Comparison of ENCODE assay signal across 11 cellular contexts in the genomic region with DNA sequence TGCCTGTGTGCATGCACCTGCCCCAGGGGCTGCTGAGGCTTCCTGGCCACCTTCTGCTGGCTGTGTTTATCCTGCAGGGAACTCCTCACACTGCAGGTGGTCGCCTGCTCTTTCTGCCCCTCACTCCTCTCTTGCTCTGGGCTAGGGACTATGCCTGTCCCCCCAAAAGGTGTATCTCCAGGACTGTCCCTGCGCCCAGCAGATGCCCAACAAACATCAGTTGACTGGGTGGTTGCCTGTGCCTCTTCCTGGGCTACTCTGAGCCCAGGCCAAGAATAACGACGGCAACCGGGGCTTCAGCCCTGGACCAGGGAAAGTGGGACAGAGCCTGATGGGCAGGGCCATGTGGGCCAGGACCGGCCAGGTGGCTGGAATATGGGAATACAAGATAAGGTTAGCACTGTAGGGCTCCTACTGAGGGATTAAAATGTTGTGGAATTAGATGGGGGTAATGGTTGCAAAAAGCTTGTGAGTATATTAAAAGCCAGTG. TPM values are rescaled to one million over a fixed set of nuclear protein-coding genes. Genes with fewer than 3 reads are reported as not detected.
A peak's percentile ranks its signal among the peaks of the same experiment; 100 is the strongest.
DNase-seq lines count a peak whose midpoint lies in the region; ATAC-seq, FAIRE-seq and TF ChIP-seq lines count a peak whose summit lies in the region.
"Had no signal": no experiment of that assay in that cellular context is flagged by ENCODE, and none has a peak within 500 bp of the region (broad histone marks: within the 10 kb centered on the region; RNA-seq: fewer than 3 reads in every experiment).

No MANE protein-coding gene starts in this region.

- no peak for TF ChIP-seq POLR2A in K562 (conservative IDR thresholded peaks at IDR 0.05)
- no peak for TF ChIP-seq POLR2A in upper lobe of left lung (IDR thresholded peaks at IDR 0.05)

- H3K4me3 Mint-ChIP-seq in activated CD4-positive, alpha-beta T cell treated with anti-CD3 and anti-CD28 coated beads, Interleukin-2, amount 10 ng/mL, durations not matched to agents 7 days and 5 days = no peak overlapping the region
- H3K4me3 Mint-ChIP-seq in naive thymus-derived CD4-positive, alpha-beta T cell = no peak overlapping the region

- peak overlapping the region; percentile 89 for H3K27ac ChIP-seq in K562 (ENCODE audit: extremely low read depth, low read depth, low read length)
- no peak overlapping the region for H3K27ac ChIP-seq in naive thymus-derived CD4-positive, alpha-beta T cell (ENCODE audit: low read depth, low read length)
- peak overlapping the region; percentile 82 to 88 (median 86) for H3K27ac ChIP-seq in upper lobe of left lung
- H3K27ac ChIP-seq in aorta (ENCODE audit: low read depth in 1 of 2, low read length in 2 of 2) = peak overlapping the region in 1 of 2 donors; percentile 97

- H3K36me3 ChIP-seq in K562 (ENCODE audit: control insufficient read depth, insufficient read depth, low read length) = peaks cover 38% of the 10 kb centered on the region; the same call in 2 of the 3 replicates
- peaks cover 0 to 50% (median 0%) of the 10 kb centered on the region in 3 experiments for H3K36me3 ChIP-seq in naive thymus-derived CD4-positive, alpha-beta T cell (ENCODE audit: control insufficient read depth in 2 of 3, insufficient read depth in 3 of 3, low read length in 3 of 3)
- peaks cover 0 to 27% (median 15%) of the 10 kb centered on the region in 4 donors for H3K36me3 ChIP-seq in upper lobe of left lung
- H3K36me3 ChIP-seq in aorta (ENCODE audit: control insufficient read depth in 1 of 2, insufficient read depth in 2 of 2, low read length in 1 of 2) = no peaks in the 10 kb centered on the region

- H3K4me1 Mint-ChIP-seq in activated CD4-positive, alpha-beta T cell treated with anti-CD3 and anti-CD28 coated beads, Interleukin-2, amount 10 ng/mL, durations not matched to agents 7 days and 5 days = peaks cover 76% of the 10 kb centered on the region
- H3K4me1 Mint-ChIP-seq in naive thymus-derived CD4-positive, alpha-beta T cell = peaks cover 15 to 62% (median 25%) of the 10 kb centered on the region in 7 donors

- FAIRE-seq in K562 (lab: Jason Lieb, UNC) = no peak

- H4K20me1 ChIP-seq in K562 (replicated peaks; ENCODE audit: control insufficient read depth, insufficient read depth, low read length) = no peaks in the 10 kb centered on the region

- no peaks in the 10 kb centered on the region for H3K27me3 Mint-ChIP-seq in activated CD4-positive, alpha-beta T cell treated with anti-CD3 and anti-CD28 coated beads, Interleukin-2, amount 10 ng/mL, durations not matched to agents 7 days and 5 days
- H3K27me3 Mint-ChIP-seq in naive thymus-derived CD4-positive, alpha-beta T cell = no peaks in the 10 kb centered on the region
- H3K27me3 Mint-ChIP-seq: IgD-negative memory B cell had no signal

- H3K27me3 ChIP-seq in K562 (ENCODE audit: control insufficient read depth in 2 of 2, insufficient read depth in 2 of 2, low read length in 2 of 2) (no peaks in the 10 kb centered on the region), upper lobe of left lung (no peaks in the 10 kb centered on the region), aorta (ENCODE audit: control insufficient read depth in 1 of 2, insufficient read depth in 2 of 2, low read length in 1 of 2) (no peaks in the 10 kb centered on the region)
- H3K27me3 ChIP-seq in naive thymus-derived CD4-positive, alpha-beta T cell (ENCODE audit: control insufficient read depth in 2 of 2, insufficient read depth in 2 of 2, low read length in 2 of 2) = no peaks in the 10 kb centered on the region

- TF ChIP-seq CTCF in K562 (IDR thresholded peaks at IDR 0.05 in 2 of 3, conservative IDR thresholded peaks at IDR 0.05 in 1 of 3; ENCODE audit: insufficient read depth in 2 of 3, low read depth in 1 of 3, low read length in 3 of 3) (no peak), upper lobe of left lung (IDR thresholded peaks at IDR 0.05) (no peak)

- H3K79me2 ChIP-seq in K562 (ENCODE audit: control insufficient read depth, insufficient read depth, low read length) = no peaks in the 10 kb centered on the region

- H2AFZ ChIP-seq in K562 (ENCODE audit: low read depth, low read length) = no peak overlapping the region

- H3K9me3 Mint-ChIP-seq in activated CD4-positive, alpha-beta T cell treated with anti-CD3 and anti-CD28 coated beads, Interleukin-2, amount 10 ng/mL, durations not matched to agents 7 days and 5 days = peaks cover 5% of the 10 kb centered on the region
- peaks cover 0 to 4% (median 0%) of the 10 kb centered on the region in 11 donors for H3K9me3 Mint-ChIP-seq in naive thymus-derived CD4-positive, alpha-beta T cell

- 59% methylated on average over 6 of the region's 6 CpGs for WGBS in K562 (ENCODE audit: insufficient coverage, low coverage, missing lambda C conversion rate)
- WGBS in upper lobe of left lung, 2 donors = 79 to 84% methylated on average over 6 of the region's 6 CpGs
- WGBS in aorta, 2 donors = 49 to 50% methylated on average over 6 of the region's 6 CpGs

- intact Hi-C loops in K562 (cut with micrococcal nuclease) = no loop called here
- intact Hi-C loops in naive thymus-derived CD4-positive, alpha-beta T cell (cut with micrococcal nuclease) = no loop called here
- intact Hi-C loops in aorta (cut with DNase I) = loop anchor here in 1 of 2 donors (5.0 kb wide), 1 partner anchor 43 kb away; no protein-coding TSS in a partner anchor

- POLR2A ChIA-PET in activated CD4-positive, alpha-beta T cell treated with anti-CD3 and anti-CD28 coated beads, Interleukin-2, amount 10 ng/mL, durations not matched to agents 7 days and 5 days (lab: Charles Lee) = no interaction called here
- POLR2A ChIA-PET in K562 (lab: Yijun Ruan, JAX) = interaction anchor here (0.7 kb wide), 1 partner anchor 13 kb away, joined by 3 read pairs; no protein-coding TSS in a partner anchor
- POLR2A ChIA-PET in naive thymus-derived CD4-positive, alpha-beta T cell (lab: Charles Lee) = interaction anchor here (1.6 kb wide), 1 partner anchor 8 kb away, joined by 11 read pairs; no protein-coding TSS in a partner anchor

- TF ChIP-seq RAD21 in K562 (CRISPR knock-in tag; conservative IDR thresholded peaks at IDR 0.05 in 1 of 2, IDR thresholded peaks at IDR 0.05 in 1 of 2) = no peak

- H3K4me2 ChIP-seq in K562 (ENCODE audit: insufficient read depth, low read length) = no peak overlapping the region

- H3K36me3 Mint-ChIP-seq in activated CD4-positive, alpha-beta T cell treated with anti-CD3 and anti-CD28 coated beads, Interleukin-2, amount 10 ng/mL, durations not matched to agents 7 days and 5 days (ENCODE audit: low read depth) = peaks cover 41% of the 10 kb centered on the region
- peaks cover 11 to 63% (median 24%) of the 10 kb centered on the region in 5 donors for H3K36me3 Mint-ChIP-seq in naive thymus-derived CD4-positive, alpha-beta T cell

- H3K4me3 ChIP-seq in K562 (no peak overlapping the region), upper lobe of left lung (no peak overlapping the region), aorta (ENCODE audit: low read length in 2 of 2) (no peak overlapping the region)
- no peak overlapping the region for H3K4me3 ChIP-seq in naive thymus-derived CD4-positive, alpha-beta T cell (ENCODE audit: low read length)
- H3K4me3 ChIP-seq: lung had no signal

- CTCF ChIA-PET in activated CD4-positive, alpha-beta T cell treated with anti-CD3 and anti-CD28 coated beads, Interleukin-2, amount 10 ng/mL, durations not matched to agents 7 days and 5 days (lab: Charles Lee) = interaction anchor here (1.0 to 1.6 kb wide), 2 partner anchors 8 to 61 kb away, joined by 3 to 4 read pairs; no protein-coding TSS in a partner anchor
- CTCF ChIA-PET in K562 (lab: Yijun Ruan, JAX; ENCODE audit: low intra/inter-chr PET ratio) = no interaction called here
- CTCF ChIA-PET in naive thymus-derived CD4-positive, alpha-beta T cell (lab: Charles Lee) = interaction anchor here (1.4 to 2.1 kb wide), 2 partner anchors 10 to 26 kb away, joined by 4 read pairs; no protein-coding TSS in a partner anchor

- H3K9me3 ChIP-seq in K562 (replicated peaks; ENCODE audit: control insufficient read depth, insufficient read depth, low read depth, low read length) (peaks cover 7% of the 10 kb centered on the region; the same call in 1 of the 2 replicates), upper lobe of left lung (no peaks in the 10 kb centered on the region), aorta (ENCODE audit: control insufficient read depth, low read length) (no peaks in the 10 kb centered on the region)
- no peaks in the 10 kb centered on the region for H3K9me3 ChIP-seq in naive thymus-derived CD4-positive, alpha-beta T cell (ENCODE audit: control insufficient read depth in 2 of 3, low read length in 3 of 3)

- ATAC-seq in K562 (no peak), upper lobe of left lung (ENCODE audit: low FRiP score in 2 of 2) (no peak), aorta (ENCODE audit: low FRiP score) (no peak), GM18498 (IDR thresholded peaks at IDR 0.05; ENCODE audit: unreplicated experiment) (no peak)
- no peak for ATAC-seq in naive thymus-derived CD4-positive, alpha-beta T cell

- peaks cover 33 to 48% of the 10 kb centered on the region in 2 experiments for H3K4me1 ChIP-seq in K562 (replicated peaks in 1 of 2; ENCODE audit: control insufficient read depth in 2 of 2, insufficient read depth in 2 of 2, low read length in 2 of 2)
- peaks cover 0 to 13% of the 10 kb centered on the region in 2 donors for H3K4me1 ChIP-seq in naive thymus-derived CD4-positive, alpha-beta T cell (ENCODE audit: control insufficient read depth in 2 of 2, insufficient read depth in 2 of 2, low read length in 2 of 2)
- H3K4me1 ChIP-seq in upper lobe of left lung = peaks cover 67 to 86% (median 71%) of the 10 kb centered on the region in 4 donors
- H3K4me1 ChIP-seq in aorta (ENCODE audit: control insufficient read depth in 1 of 2, insufficient read depth in 2 of 2, low read length in 2 of 2) = peaks cover 0 to 4% of the 10 kb centered on the region in 2 donors

- H3K9me1 ChIP-seq in K562 (ENCODE audit: control insufficient read depth, insufficient read depth, low read length) = no peaks in the 10 kb centered on the region

- peak overlapping the region; percentile 95 for H3K27ac Mint-ChIP-seq in activated CD4-positive, alpha-beta T cell treated with anti-CD3 and anti-CD28 coated beads, Interleukin-2, amount 10 ng/mL, durations not matched to agents 7 days and 5 days
- peak overlapping the region in 8 of 9 donors; percentile 3 to 92 (median 70) for H3K27ac Mint-ChIP-seq in naive thymus-derived CD4-positive, alpha-beta T cell

- no TSS peak for BruUV-seq in K562 (replicated peaks; lab: Mats Ljungman, UMichigan)

- TF ChIP-seq EP300 in K562 (IDR thresholded peaks at IDR 0.05; ENCODE audit: low read length) = no peak
- TF ChIP-seq EP300 in upper lobe of left lung (IDR thresholded peaks at IDR 0.05) = no peak

- in situ Hi-C loops in K562 (cut with MboI) = no loop called here

- no peak for DNase-seq in activated CD4-positive, alpha-beta T cell treated with anti-CD3 and anti-CD28 coated beads, Interleukin-2, amount 10 ng/mL, durations not matched to agents 7 days and 5 days
- DNase-seq in activated CD4-positive, alpha-beta T cell treated with anti-CD3 and anti-CD28 coated beads for 4 hours = no peak
- DNase-seq in K562 (ENCODE audit: extremely low read depth in 1 of 4, low spot score in 3 of 4) (no peak), upper lobe of left lung (no peak), aorta (no peak), RPMI8226 (no peak)
- no peak for DNase-seq in naive thymus-derived CD4-positive, alpha-beta T cell
- DNase-seq: retina had no signal

- H3K9ac ChIP-seq in K562 (ENCODE audit: insufficient read depth in 1 of 2, low read depth in 2 of 2, low read length in 2 of 2) = peak overlapping the region; percentile 56 to 72; a peak in 3 of 4 replicates

RNA-seq across cellular contexts. Expression of gene VAC14, which starts 55.4 kb away (rescaled TPM):
- total RNA-seq in activated CD4-positive, alpha-beta T cell treated with anti-CD3 and anti-CD28 coated beads, Interleukin-2, amount 10 ng/mL, durations not matched to agents 7 days and 5 days = 10 to 100 TPM; 35.9 to 37.1 TPM
- total RNA-seq in K562 (2011; cell fraction: chromatin; rRNA removed; ENCODE audit: low replicate concordance) = 45.2 and 136 TPM in 2 replicates
- total RNA-seq in K562 (2011; cell fraction: nucleolus; rRNA removed) = 58.6 and 60.4 TPM in 2 replicates
- 39.1 and 43.8 TPM in 2 replicates for total RNA-seq in K562 (2011; cell fraction: nucleoplasm; rRNA removed)
- 38.4 and 47.2 TPM in 2 replicates for total RNA-seq in K562 (2014; rRNA removed)
- total RNA-seq in K562 (2014; rRNA removed; fragmentation: Illumina TruSeq; extraction: Trizol) = 8.6 and 12.0 TPM in 2 replicates
- 26.6 and 29.4 TPM in 2 replicates for total RNA-seq in K562 (2015; rRNA removed; fragmentation: Illumina TruSeq; extraction: Trizol)
- 36.7 and 41.6 TPM in 2 replicates for total RNA-seq in K562 (2021)
- 13.8 and 26.1 TPM in 2 replicates for polyA plus RNA-seq in K562 (2011; rRNA removed)
- 19.2 and 38.0 TPM in 2 replicates for polyA plus RNA-seq in K562 (2011; cell fraction: cytosol; rRNA removed)
- polyA plus RNA-seq in K562 (2011; cell fraction: nucleus; rRNA removed) = 25.6 and 51.5 TPM in 2 replicates
- polyA plus RNA-seq in K562 (2012) = 39.3 and 41.6 TPM in 2 replicates
- 33.6 and 42.1 TPM in 2 replicates for polyA plus RNA-seq in K562 (2014; fragmentation: Illumina TruSeq; extraction: Trizol)
- polyA plus RNA-seq in K562 (2014; fragmentation: Nextera tagmentation; extraction: Ambion mirVana) = 1 to 10 TPM; 1.3 to 3.3 TPM
- 27.0 and 31.3 TPM in 2 replicates for polyA plus RNA-seq in K562 (2014; rRNA removed)
- polyA minus RNA-seq in K562 (2011; rRNA and poly(A)+ RNA removed) = 17.6 and 24.3 TPM in 2 replicates
- 27.8 and 38.5 TPM in 2 replicates for polyA minus RNA-seq in K562 (2011; cell fraction: cytosol; rRNA and poly(A)+ RNA removed)
- polyA minus RNA-seq in K562 (2011; cell fraction: nucleus; rRNA and poly(A)+ RNA removed) = 21.9 and 23.3 TPM in 2 replicates
- total RNA-seq in naive thymus-derived CD4-positive, alpha-beta T cell = 10 to 100 TPM; 36.7 to 47.1 (median 45.9) TPM
- polyA plus RNA-seq in naive thymus-derived CD4-positive, alpha-beta T cell = 10 to 100 TPM; 29.2 to 61.2 TPM
- total RNA-seq in upper lobe of left lung = 100 to 1,000 TPM in 2 of 6 donors, 10 to 100 TPM in 4; 39.6 to 145 (median 57.4) TPM
- 10 to 100 TPM; 24.6 to 25.0 TPM for total RNA-seq in aorta
- 10 to 100 TPM; 19.8 to 24.8 TPM for polyA plus RNA-seq in aorta

RNA-seq across cellular contexts. Expression of gene MTSS2, which starts 59.7 kb away (rescaled TPM):
- 1 to 10 TPM; 7.1 to 9.2 TPM for total RNA-seq in activated CD4-positive, alpha-beta T cell treated with anti-CD3 and anti-CD28 coated beads, Interleukin-2, amount 10 ng/mL, durations not matched to agents 7 days and 5 days
- 15.0 and 50.2 TPM in 2 replicates for total RNA-seq in K562 (2011; cell fraction: chromatin; rRNA removed; ENCODE audit: low replicate concordance)
- total RNA-seq in K562 (2011; cell fraction: nucleolus; rRNA removed) = 41.7 and 44.2 TPM in 2 replicates
- total RNA-seq in K562 (2011; cell fraction: nucleoplasm; rRNA removed) = 20.2 and 24.3 TPM in 2 replicates
- total RNA-seq in K562 (2014; rRNA removed) = 15.4 and 22.4 TPM in 2 replicates
- 4.8 and 9.1 TPM in 2 replicates for total RNA-seq in K562 (2014; rRNA removed; fragmentation: Illumina TruSeq; extraction: Trizol)
- 20.6 and 24.2 TPM in 2 replicates for total RNA-seq in K562 (2015; rRNA removed; fragmentation: Illumina TruSeq; extraction: Trizol)
- 51.2 and 60.3 TPM in 2 replicates for total RNA-seq in K562 (2021)
- 16.9 and 21.5 TPM in 2 replicates for polyA plus RNA-seq in K562 (2011; rRNA removed)
- polyA plus RNA-seq in K562 (2011; cell fraction: cytosol; rRNA removed) = 13.3 and 40.6 TPM in 2 replicates
- 40.9 and 91.6 TPM in 2 replicates for polyA plus RNA-seq in K562 (2011; cell fraction: nucleus; rRNA removed)
- polyA plus RNA-seq in K562 (2012) = 55.8 and 57.7 TPM in 2 replicates
- 36.2 and 45.7 TPM in 2 replicates for polyA plus RNA-seq in K562 (2014; fragmentation: Illumina TruSeq; extraction: Trizol)
- polyA plus RNA-seq in K562 (2014; fragmentation: Nextera tagmentation; extraction: Ambion mirVana) = under 1 TPM; 0.11 to 0.32 TPM
- 31.1 and 46.9 TPM in 2 replicates for polyA plus RNA-seq in K562 (2014; rRNA removed)
- polyA minus RNA-seq in K562 (2011; rRNA and poly(A)+ RNA removed) = 6.7 and 12.5 TPM in 2 replicates
- polyA minus RNA-seq in K562 (2011; cell fraction: cytosol; rRNA and poly(A)+ RNA removed) = 27.2 and 41.8 TPM in 2 replicates
- polyA minus RNA-seq in K562 (2011; cell fraction: nucleus; rRNA and poly(A)+ RNA removed) = 20.1 and 25.2 TPM in 2 replicates
- 10 to 100 TPM in 3 of 5 experiments, 1 to 10 TPM in 2; 1.4 to 16.7 (median 11.5) TPM for total RNA-seq in naive thymus-derived CD4-positive, alpha-beta T cell
- polyA plus RNA-seq in naive thymus-derived CD4-positive, alpha-beta T cell = not detected
- total RNA-seq in upper lobe of left lung = 100 to 1,000 TPM in 1 of 6 donors, 10 to 100 TPM in 5; 40.7 to 202 (median 72.4) TPM
- 10 to 100 TPM; 65.7 to 87.4 TPM for total RNA-seq in aorta
- 10 to 100 TPM; 22.0 to 33.4 TPM for polyA plus RNA-seq in aorta
